Comparison of ENCODE assay signal across 20 cellular contexts in genomic region chr5:139884144-139884543, GRCh38.
A peak's percentile ranks its signal among the peaks of the same experiment; 100 is the strongest.
DNase-seq lines count a peak whose midpoint lies in the region; ATAC-seq and TF ChIP-seq lines count a peak whose summit lies in the region.
"Had no signal": no experiment of that assay in that cellular context is flagged by ENCODE, and none has a peak within 500 bp of the region (broad histone marks: within the 10 kb centered on the region; RNA-seq: fewer than 3 reads in every experiment).

No MANE protein-coding gene starts in this region.

- H3K4me3 ChIP-seq in esophagus squamous epithelium (no peak overlapping the region), left ventricle myocardium inferior (no peak overlapping the region), sigmoid colon (no peak overlapping the region)
- H3K4me3 ChIP-seq: A549; BLaER1 treated with 17β-estradiol and CSF1 and Interleukin-3, amounts not matched to agents 10 nM and 100 nM; K562; SJCRH30 had no signal

- no peak for TF ChIP-seq EP300 in sigmoid colon (IDR thresholded peaks at IDR 0.05)

- POLR2A ChIA-PET in RWPE1 (lab: Yijun Ruan, JAX; ENCODE audit: low non-redundant PET) = no interaction called here

- intact Hi-C loops in esophagus squamous epithelium (cut with DNase I) (no loop called here), left ventricle myocardium inferior (cut with micrococcal nuclease) (no loop called here), sigmoid colon (cut with DNase I) (no loop called here)

- CTCF ChIA-PET in RWPE1 (lab: Yijun Ruan, JAX) = interaction anchor here (1.5 kb wide), 1 partner anchor 85 kb away, joined by 5 read pairs; no protein-coding TSS in a partner anchor

- H3K36me3 ChIP-seq in esophagus squamous epithelium (no peaks in the 10 kb centered on the region), left ventricle myocardium inferior (no peaks in the 10 kb centered on the region), sigmoid colon (peaks cover 0 to 17% (median 0%) of the 10 kb centered on the region in 4 donors)
- H3K36me3 ChIP-seq: BLaER1 treated with 17β-estradiol and CSF1 and Interleukin-3, amounts not matched to agents 10 nM and 100 nM; SJCRH30 had no signal

- TF ChIP-seq POLR2A in esophagus squamous epithelium (IDR thresholded peaks at IDR 0.05) (no peak), sigmoid colon (IDR thresholded peaks at IDR 0.05) (no peak)

- TF ChIP-seq CTCF in RWPE1 (conservative IDR thresholded peaks at IDR 0.05; ENCODE audit: low read depth) (no peak), esophagus squamous epithelium (IDR thresholded peaks at IDR 0.05) (no peak), left ventricle myocardium inferior (IDR thresholded peaks at IDR 0.05; ENCODE audit: borderline replicate concordance) (no peak), sigmoid colon (IDR thresholded peaks at IDR 0.05) (no peak)

- H3K9me3 ChIP-seq in esophagus squamous epithelium (no peaks in the 10 kb centered on the region), left ventricle myocardium inferior (replicated peaks) (no peaks in the 10 kb centered on the region), sigmoid colon (no peaks in the 10 kb centered on the region)
- H3K9me3 ChIP-seq: A549; BLaER1 treated with 17β-estradiol and CSF1 and Interleukin-3, amounts not matched to agents 10 nM and 100 nM; SJCRH30 had no signal

- no peaks in the 10 kb centered on the region for H3K27me3 ChIP-seq in esophagus squamous epithelium
- no peaks in the 10 kb centered on the region for H3K27me3 ChIP-seq in left ventricle myocardium inferior (ENCODE audit: low read depth)
- no peaks in the 10 kb centered on the region for H3K27me3 ChIP-seq in sigmoid colon
- H3K27me3 ChIP-seq: BLaER1 treated with 17β-estradiol and CSF1 and Interleukin-3, amounts not matched to agents 10 nM and 100 nM; SJCRH30 had no signal

- WGBS in esophagus squamous epithelium, 2 donors = 22 to 32% methylated on average over 3 of the region's 3 CpGs
- 84 to 86% methylated on average over 3 of the region's 3 CpGs for WGBS in sigmoid colon, 2 donors

- H3K4me1 ChIP-seq in esophagus squamous epithelium = peaks cover 0 to 47% (median 7%) of the 10 kb centered on the region in 3 donors
- H3K4me1 ChIP-seq in left ventricle myocardium inferior = peaks cover 39% of the 10 kb centered on the region
- peaks cover 0 to 45% (median 25%) of the 10 kb centered on the region in 4 donors for H3K4me1 ChIP-seq in sigmoid colon
- H3K4me1 ChIP-seq: A549 had no signal

- H3K27ac ChIP-seq in RWPE1 (peak overlapping the region; percentile 76), esophagus squamous epithelium (peak overlapping the region in 3 of 4 donors; percentile 34 to 51 (median 44)), left ventricle myocardium inferior (replicated peaks) (peak overlapping the region; percentile 67), sigmoid colon (peak overlapping the region in 1 of 4 donors; percentile 15)
- H3K27ac ChIP-seq: A549; BLaER1 treated with 17β-estradiol and CSF1 and Interleukin-3, amounts not matched to agents 10 nM and 100 nM had no signal

- ATAC-seq in GM19467 (IDR thresholded peaks at IDR 0.05; ENCODE audit: unreplicated experiment) (no peak), HG03159 (IDR thresholded peaks at IDR 0.05; ENCODE audit: unreplicated experiment) (no peak), GM18858 (IDR thresholded peaks at IDR 0.05; ENCODE audit: unreplicated experiment) (no peak)
- ATAC-seq: A549, K562, PC-3 had no signal

- DNase-seq in RWPE1 (ENCODE audit: low spot score) = no peak
- DNase-seq in esophagus squamous epithelium (lab: John Stamatoyannopoulos, UW) = no peak
- DNase-seq in left ventricle myocardium inferior = peak; percentile 53
- DNase-seq in sigmoid colon = peak; percentile 78
- no peak for DNase-seq in HT-29 (ENCODE audit: low spot score)
- DNase-seq: CD8-positive, alpha-beta memory T cell; DMS79 treated with DMSO at 0.1 percent for 48 hours; NCI-H1105; NCI-H1694 treated with DMSO at 0.1 percent for 48 hours; NCI-H510A; NCI-H82; PC-3; RPMI8226; SJCRH30 had no signal

Comparison
In these comparisons a context has a peak if more than half of its experiments do, and no peak if none do; other contexts are left out.
1. DNase-seq: peak in left ventricle myocardium inferior (single experiment) and sigmoid colon (single experiment); none in RWPE1 (single experiment), esophagus squamous epithelium (single experiment) and HT-29 (single experiment).